Comparison of ENCODE assay signal across 24 cellular contexts in the genomic region with DNA sequence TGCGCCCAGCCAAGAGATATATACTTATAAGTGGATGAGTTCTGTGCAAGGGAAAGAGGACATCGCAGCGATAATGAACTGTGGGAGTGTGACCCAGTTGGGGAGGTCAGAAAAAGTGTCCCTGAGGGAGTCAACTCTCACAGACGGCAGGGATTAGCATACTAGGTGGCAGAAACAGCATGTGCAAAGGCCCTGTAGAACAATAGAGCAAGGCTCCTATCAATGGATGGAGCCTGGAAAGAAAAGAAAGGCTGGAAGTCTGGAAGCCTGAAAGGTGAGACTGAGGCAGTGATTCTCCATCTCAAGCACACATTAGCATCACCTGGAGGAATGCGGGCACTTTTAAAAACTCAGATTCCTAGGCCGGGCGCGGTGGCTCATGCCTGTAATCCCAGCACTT. TPM values are rescaled to one million over a fixed set of nuclear protein-coding genes. Genes with fewer than 3 reads are reported as not detected.
"Had no signal": no experiment of that assay in that cellular context is flagged by ENCODE, and none has a peak within 500 bp of the region (broad histone marks: within the 10 kb centered on the region; RNA-seq: fewer than 3 reads in every experiment).

No MANE protein-coding gene starts in this region.

- DNase-seq: heart right ventricle; islet precursor cell; kidney glomerular epithelial cell; left cardiac atrium; left ventricle myocardium superior; mesenchymal stem cell; naive thymus-derived CD8-positive, alpha-beta T cell; pancreas; psoas muscle; stimulated activated CD4-positive, alpha-beta T cell treated with anti-CD3 and anti-CD28 coated beads, Interleukin-12 subunit alpha, Interleukin-12 subunit beta, amount 100 ng/mL, for 4 hours; stimulated activated CD4-positive, alpha-beta T cell treated with anti-CD3 and anti-CD28 coated beads, Interleukin-15, amount 100 ng/mL, for 24 hours; stimulated activated CD4-positive, alpha-beta T cell treated with anti-CD3 and anti-CD28 coated beads, Interleukin-2, amount 100 ng/mL, for 24 hours; stimulated activated CD4-positive, alpha-beta T cell treated with anti-CD3 and anti-CD28 coated beads, Interleukin-4, amount 100 ng/mL, for 1 hour; stimulated activated naive B cell treated with anti-CD40 and anti-IgM and Interleukin-4, amounts not matched to agents 10 μg/mL and 1 μg/mL and 100 μg/mL, for 72 hours; stimulated activated naive CD8-positive, alpha-beta T cell treated with anti-CD3 and anti-CD28 coated beads, Interleukin-15, Interleukin-2, amounts not matched to agents 100 U/mL and 50 U/mL, for 24 hours; stomach; testis; thyroid gland; transverse colon; upper lobe of right lung had no signal

- H3K36me3 Mint-ChIP-seq: naive thymus-derived CD8-positive, alpha-beta T cell; stimulated activated naive B cell treated with anti-CD40 and anti-IgM and Interleukin-4, amounts not matched to agents 10 μg/mL and 1 μg/mL and 100 μg/mL, for 72 hours had no signal

- H3K27ac Mint-ChIP-seq: naive thymus-derived CD8-positive, alpha-beta T cell; stimulated activated naive B cell treated with anti-CD40 and anti-IgM and Interleukin-4, amounts not matched to agents 10 μg/mL and 1 μg/mL and 100 μg/mL, for 72 hours had no signal

- H3K4me3 Mint-ChIP-seq: naive thymus-derived CD8-positive, alpha-beta T cell; stimulated activated naive B cell treated with anti-CD40 and anti-IgM and Interleukin-4, amounts not matched to agents 10 μg/mL and 1 μg/mL and 100 μg/mL, for 72 hours had no signal

- ATAC-seq: heart right ventricle; left cardiac atrium; left lobe of liver; left ventricle myocardium superior; naive thymus-derived CD8-positive, alpha-beta T cell; pancreas; psoas muscle; stimulated activated naive B cell treated with anti-CD40 and anti-IgM and Interleukin-4, amounts not matched to agents 10 μg/mL and 1 μg/mL and 100 μg/mL, for 72 hours; stimulated activated naive CD8-positive, alpha-beta T cell treated with anti-CD3 and anti-CD28 coated beads, Interleukin-15, Interleukin-2, amounts not matched to agents 100 U/mL and 50 U/mL, for 24 hours; upper lobe of right lung had no signal

RNA-seq across cellular contexts. Expression of a gene that starts 21.4 kb away (rescaled TPM):
- total RNA-seq: lung microvascular endothelial cell, skeletal muscle tissue, smooth muscle cell had no signal
